In the genomic region with DNA sequence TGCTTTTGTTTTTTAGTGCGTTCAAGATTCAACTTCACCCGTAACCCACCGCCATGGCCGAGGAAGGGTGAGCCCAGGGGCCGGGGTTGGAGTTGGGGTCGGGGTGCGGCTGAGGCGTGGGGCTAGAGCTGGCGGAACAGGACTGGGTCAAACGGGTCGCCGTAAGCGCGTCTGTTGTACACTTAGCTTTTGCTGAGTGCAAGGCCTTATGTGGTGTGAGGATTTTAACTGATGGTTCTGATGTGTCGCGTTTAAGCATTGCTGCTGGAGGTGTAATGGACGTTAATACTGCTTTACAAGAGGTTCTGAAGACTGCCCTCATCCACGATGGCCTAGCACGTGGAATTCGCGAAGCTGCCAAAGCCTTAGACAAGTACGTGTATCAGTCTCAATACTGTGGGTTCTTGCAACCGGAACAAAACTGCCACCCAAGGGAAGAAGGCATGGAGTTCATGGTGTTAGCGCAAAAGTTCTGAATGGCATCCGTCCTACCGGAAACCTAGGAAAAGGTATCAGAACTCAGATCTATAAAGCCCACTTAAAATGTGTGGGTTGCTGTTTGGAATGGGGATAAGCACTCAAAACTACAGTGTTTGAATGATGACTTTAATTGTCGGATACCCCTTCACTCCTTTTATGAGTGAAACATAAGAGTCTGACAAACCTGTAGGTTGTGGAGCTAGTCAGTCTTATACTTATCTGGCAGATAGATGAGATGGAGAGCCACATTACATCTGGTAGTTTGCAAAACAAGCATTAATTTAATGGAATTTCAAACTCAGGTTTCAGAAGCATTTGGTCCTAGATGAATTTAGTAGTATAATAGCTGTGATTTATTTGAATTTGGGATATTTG, we compare ENCODE assay signal across 8 cellular contexts. TPM values are rescaled to one million over a fixed set of nuclear protein-coding genes. Genes with fewer than 3 reads are reported as not detected.
DNase-seq lines count a peak whose midpoint lies in the region; ATAC-seq and TF ChIP-seq lines count a peak whose summit lies in the region.

No MANE protein-coding gene starts in this region.

- H3K36me3 ChIP-seq in GM23338 (ENCODE audit: insufficient read depth) = peaks cover 39% of the 10 kb centered on the region
- H3K36me3 ChIP-seq in tibial artery = peaks cover 17 to 40% (median 40%) of the 10 kb centered on the region in 3 donors

- peaks cover 7% of the 10 kb centered on the region; the same call in 1 of the 3 replicates for H3K9me3 Mint-ChIP-seq in GM23338
- H3K9me3 Mint-ChIP-seq in brain = peaks cover 0 to 3% (median 0%) of the 10 kb centered on the region in 5 experiments

- peaks cover 52% of the 10 kb centered on the region for H3F3A ChIP-seq in GM23338 (replicated peaks; ENCODE audit: low read depth)

- no peaks in the 10 kb centered on the region for H3K27me3 ChIP-seq in GM23338 (ENCODE audit: insufficient read depth)
- H3K27me3 ChIP-seq in tibial artery = no peaks in the 10 kb centered on the region

- peaks cover 33% of the 10 kb centered on the region for H3K79me2 ChIP-seq in GM23338 (replicated peaks; ENCODE audit: insufficient read depth)

- H2AFZ ChIP-seq in GM23338 = no peak overlapping the region

- H3K27ac ChIP-seq in GM23338 (ENCODE audit: low read depth) (peak overlapping the region; percentile 89), tibial artery (peak overlapping the region; percentile 80 to 83)

- no peak for TF ChIP-seq POLR2A in lower leg skin (IDR thresholded peaks at IDR 0.05)

- H3K4me1 ChIP-seq in GM23338 (ENCODE audit: insufficient read depth) (peaks cover 29% of the 10 kb centered on the region), tibial artery (peaks cover 0 to 31% (median 20%) of the 10 kb centered on the region in 4 donors)

- H3K27me3 Mint-ChIP-seq in GM23338 (ENCODE audit: insufficient read depth, low read depth, poor library complexity) (peaks cover 58% of the 10 kb centered on the region), brain (peaks cover 25% of the 10 kb centered on the region)

- peaks cover 31% of the 10 kb centered on the region for H4K20me1 ChIP-seq in GM23338 (replicated peaks; ENCODE audit: insufficient read depth)

- 0 to 1% methylated on average over 24 to 27 of the region's 27 CpGs for WGBS in lower leg skin, 2 donors

- no peak for TF ChIP-seq CTCF in GM23338 (conservative IDR thresholded peaks at IDR 0.05; ENCODE audit: low read depth in 2 of 2)
- TF ChIP-seq CTCF in brain (conservative IDR thresholded peaks at IDR 0.05) = no peak
- no peak for TF ChIP-seq CTCF in lower leg skin (IDR thresholded peaks at IDR 0.05)
- no peak for TF ChIP-seq CTCF in tibial artery (IDR thresholded peaks at IDR 0.05)

- ATAC-seq in GM23338 = peak; percentile 1; the same call in 2 of the 3 replicates

- DNase-seq in EH (ENCODE audit: low read depth) (peak; percentile 30), GM23338 (ENCODE audit: low spot score) (no peak), NAMALWA (ENCODE audit: low spot score) (peak; percentile 52), lower leg skin (ENCODE audit: low spot score in 2 of 2) (no peak), tibial artery (no peak), KBM-7 (no peak), D341Med (ENCODE audit: low spot score) (no peak)

- in situ Hi-C loops in KBM-7 (cut with MboI; ENCODE audit: low pct_unique_long_range_greater_than_20kb, low sequenced_read_pairs) = no loop called here

- no peaks in the 10 kb centered on the region for H3K9me2 ChIP-seq in GM23338 (ENCODE audit: insufficient read depth)

- H3K36me3 Mint-ChIP-seq in GM23338 (ENCODE audit: low read depth) = peaks cover 61% of the 10 kb centered on the region
- peaks cover 58% of the 10 kb centered on the region for H3K36me3 Mint-ChIP-seq in brain

- peak overlapping the region; percentile 98 for H3K27ac Mint-ChIP-seq in GM23338
- peak overlapping the region; percentile 99 to 100 (median 99) for H3K27ac Mint-ChIP-seq in brain

- H3K9me3 ChIP-seq in tibial artery = no peaks in the 10 kb centered on the region

- H3K4me3 ChIP-seq in GM23338 (peak overlapping the region; percentile 88), lower leg skin (ENCODE audit: low read depth, poor library complexity, severe bottlenecking) (peak overlapping the region; percentile 77), tibial artery (peak overlapping the region; percentile 81 to 84)

- intact Hi-C loops in lower leg skin (cut with DNase I; ENCODE audit: low total_unique reads) (no loop called here), tibial artery (cut with DNase I; ENCODE audit: low total_unique reads) (loop anchor here (10.0 kb wide), 1 partner anchor 1140 kb away; the partner anchor contains the start of gene TBPL1)

- peak overlapping the region; percentile 98 for H3K4me2 ChIP-seq in GM23338

- H3K4me3 Mint-ChIP-seq in GM23338 (peak overlapping the region; percentile 99), brain (peak overlapping the region; percentile 96 to 100 (median 99))

- H3K4me1 Mint-ChIP-seq in GM23338 (peaks cover 36% of the 10 kb centered on the region), brain (peaks cover 72% of the 10 kb centered on the region)

TF ChIP-seq in GM23338, 12 proteins besides CTCF, POLR2A, EP300 and RAD21:
- TF ChIP-seq ZNF114 (CRISPR knock-in tag; IDR thresholded peaks at IDR 0.05) = peak; percentile 47; the same call in 1 of the 2 replicates
- TF ChIP-seq STAT1 (IDR thresholded peaks at IDR 0.05; ENCODE audit: unreplicated experiment) = no peak

RNA-seq across cellular contexts. Expression of gene RPS12, which starts 0.6 kb away (rescaled TPM):
- total RNA-seq in GM23338 (2014; rRNA removed; shearing (Covaris generic)) = 1,103 and 1,363 TPM in 2 replicates
- 1,209 and 1,220 TPM in 2 replicates for polyA plus RNA-seq in GM23338 (2016; fragmentation: Nextera tagmentation; extraction: Ambion mirVana)
- 1,772 TPM for polyA plus RNA-seq in brain (ENCODE audit: insufficient read depth, low read depth, low replicate concordance)
- total RNA-seq in lower leg skin = 1,000 to 10,000 TPM; 1,538 to 3,275 (median 2,471) TPM

RNA-seq across cellular contexts. Expression of gene SLC18B1, which starts 16.5 kb away (rescaled TPM):
- total RNA-seq in GM23338 (2014; rRNA removed; shearing (Covaris generic)) = 37.4 and 38.8 TPM in 2 replicates
- polyA plus RNA-seq in GM23338 (2016; fragmentation: Nextera tagmentation; extraction: Ambion mirVana) (22.0 and 26.4 TPM in 2 replicates), brain (ENCODE audit: insufficient read depth, low read depth, low replicate concordance) (14.5 TPM)
- total RNA-seq in lower leg skin = 1 to 10 TPM; 5.2 to 8.0 (median 7.2) TPM

RNA-seq across cellular contexts. Expression of gene VNN2, which starts 57.2 kb away (rescaled TPM):
- total RNA-seq in GM23338 (2014; rRNA removed; shearing (Covaris generic)) = not detected in 2 replicates
- polyA plus RNA-seq in GM23338 (2016; fragmentation: Nextera tagmentation; extraction: Ambion mirVana) (not detected in 2 replicates), brain (ENCODE audit: insufficient read depth, low read depth, low replicate concordance) (0.36 TPM)
- total RNA-seq in lower leg skin = 1 to 10 TPM in 1 of 4 donors, under 1 TPM in 1, not detected in 2; 0.76 to 8.9 TPM

Comparison
In these comparisons a context has a peak if more than half of its experiments do, and no peak if none do; other contexts are left out.
1. DNase-seq: peak in EH (single experiment) and NAMALWA (single experiment); none in GM23338 (single experiment), lower leg skin (0 of 2), tibial artery (0 of 2), KBM-7 (single experiment) and D341Med (single experiment).
2. Peak in every context shown above with its lines, with median percentiles within 50 percentile points of each other: H3K4me3 ChIP-seq.